Comparison of ENCODE assay signal across 21 cellular contexts in genomic region chr18:12023375-12023774, GRCh38. TPM values are rescaled to one million over a fixed set of nuclear protein-coding genes. Genes with fewer than 3 reads are reported as not detected.
DNase-seq lines count a peak whose midpoint lies in the region; ATAC-seq and TF ChIP-seq lines count a peak whose summit lies in the region.
"Had no signal": no experiment of that assay in that cellular context is flagged by ENCODE, and none has a peak within 500 bp of the region (broad histone marks: within the 10 kb centered on the region; RNA-seq: fewer than 3 reads in every experiment).

No MANE protein-coding gene starts in this region.

- POLR2A ChIA-PET in naive thymus-derived CD8-positive, alpha-beta T cell (lab: Charles Lee): no interaction called here

- H3K36me3 ChIP-seq in RWPE2 (ENCODE audit: low read depth) (no peaks in the 10 kb centered on the region), spleen (peaks cover 0 to 89% (median 3%) of the 10 kb centered on the region in 6 donors)

- no peaks in the 10 kb centered on the region for H3K9me3 ChIP-seq in RWPE2 (ENCODE audit: severe bottlenecking)
- H3K9me3 ChIP-seq in spleen: no peaks in the 10 kb centered on the region

- H3K4me1 ChIP-seq in RWPE2 (ENCODE audit: insufficient read depth, poor library complexity, severe bottlenecking): peaks cover 9% of the 10 kb centered on the region
- peaks cover 0 to 6% (median 2%) of the 10 kb centered on the region in 6 donors for H3K4me1 ChIP-seq in spleen

- ATAC-seq in RWPE2 (ENCODE audit: low read depth) (peak; percentile 52; the same call in 2 of the 3 replicates), left colon (peak; percentile 82), HG03159 (IDR thresholded peaks at IDR 0.05; ENCODE audit: unreplicated experiment) (no peak)
- ATAC-seq in naive thymus-derived CD8-positive, alpha-beta T cell: no peak

- H3K4me3 Mint-ChIP-seq in naive thymus-derived CD8-positive, alpha-beta T cell: no peak overlapping the region
- H3K4me3 Mint-ChIP-seq: CD4-positive, CD25-positive, alpha-beta regulatory T cell had no signal

- peaks cover 2 to 5% (median 4%) of the 10 kb centered on the region in 3 donors for H3K36me3 Mint-ChIP-seq in naive thymus-derived CD8-positive, alpha-beta T cell

- TF ChIP-seq POLR2A in spleen (IDR thresholded peaks at IDR 0.05): no peak

- H3K4me3 ChIP-seq in RWPE2 (ENCODE audit: severe bottlenecking) (no peak overlapping the region), epithelial cell of esophagus (ENCODE audit: low read length) (no peak overlapping the region), spleen (no peak overlapping the region)

- intact Hi-C loops in left colon (cut with DNase I, micrococcal nuclease) (no loop called here), spleen (cut with DNase I; ENCODE audit: low total_unique reads) (no loop called here)

- no peak for DNase-seq in RWPE2 (ENCODE audit: low spot score)
- peak; percentile 82 for DNase-seq in epithelial cell of esophagus (ENCODE audit: low read depth)
- no peak for DNase-seq in left colon
- peak; percentile 33 for DNase-seq in spleen
- DNase-seq in naive thymus-derived CD8-positive, alpha-beta T cell: no peak
- no peak for DNase-seq in Ammon's horn (ENCODE audit: low spot score)
- DNase-seq: CD4-positive, CD25-positive, alpha-beta regulatory T cell; EL; GF-D8; GOT3; HCEC 1CT; IMR-90; NCI-H1105; NCI-H146; NCI-H2029; NCI-H2227 treated with DMSO at 0.1 percent for 48 hours; NCI-H510A treated with DMSO at 0.1 percent for 48 hours; NCI-H748 treated with DMSO at 0.1 percent for 48 hours; NK-92 treated with Interleukin-12 subunit alpha and Interleukin-12 subunit beta, amount 100 ng/mL, for 24 hours had no signal

- peaks cover 0 to 6% (median 4%) of the 10 kb centered on the region in 4 donors for H3K4me1 Mint-ChIP-seq in naive thymus-derived CD8-positive, alpha-beta T cell

- no peaks in the 10 kb centered on the region for H3K27me3 ChIP-seq in RWPE2 (ENCODE audit: insufficient read depth, poor library complexity, severe bottlenecking)
- H3K27me3 ChIP-seq in spleen (replicated peaks in 1 of 7): no peaks in the 10 kb centered on the region

- WGBS in spleen, 5 donors: 63 to 100% (median 84%) methylated on average over 2 to 3 of the region's 3 CpGs

- H3K27me3 Mint-ChIP-seq in naive thymus-derived CD8-positive, alpha-beta T cell: no peaks in the 10 kb centered on the region
- H3K27me3 Mint-ChIP-seq: CD4-positive, CD25-positive, alpha-beta regulatory T cell had no signal

- H3K27ac Mint-ChIP-seq in naive thymus-derived CD8-positive, alpha-beta T cell: no peak overlapping the region

- TF ChIP-seq CTCF in RWPE2 (IDR thresholded peaks at IDR 0.05; ENCODE audit: poor library complexity, severe bottlenecking): no peak
- TF ChIP-seq CTCF in epithelial cell of esophagus (IDR thresholded peaks at IDR 0.05; ENCODE audit: insufficient read depth, low read depth, low read length, missing control alignments): no peak
- TF ChIP-seq CTCF in spleen (IDR thresholded peaks at IDR 0.05 in 8 of 11, conservative IDR thresholded peaks at IDR 0.05 in 3 of 11): no peak

- H3K27ac ChIP-seq in RWPE2 (ENCODE audit: poor library complexity, severe bottlenecking) (no peak overlapping the region), spleen (no peak overlapping the region)
- H3K27ac ChIP-seq: KMS-11 had no signal

- peaks cover 0 to 4% (median 0%) of the 10 kb centered on the region in 9 donors for H3K9me3 Mint-ChIP-seq in naive thymus-derived CD8-positive, alpha-beta T cell

RNA-seq across cellular contexts. Expression of gene IMPA2, which starts 42.1 kb away (rescaled TPM):
- 100 to 1,000 TPM; 114 to 135 TPM for total RNA-seq in left colon
- 10 to 100 TPM; 16.6 to 60.7 (median 44.4) TPM for total RNA-seq in spleen
- polyA plus RNA-seq in spleen: 10 to 100 TPM; 11.1 to 27.7 (median 16.4) TPM
- total RNA-seq in naive thymus-derived CD8-positive, alpha-beta T cell: 1 to 10 TPM; 7.8 to 9.5 TPM
- 1 to 10 TPM; 4.3 to 8.2 (median 4.5) TPM for polyA plus RNA-seq in naive thymus-derived CD8-positive, alpha-beta T cell

Comparison
In these comparisons a context has a peak if more than half of its experiments do, and no peak if none do; other contexts are left out.
1. ATAC-seq: peak in RWPE2 (single experiment) and left colon (single experiment); none in HG03159 (single experiment) and naive thymus-derived CD8-positive, alpha-beta T cell (0 of 2).
2. DNase-seq: peak in epithelial cell of esophagus (single experiment) and spleen (single experiment); none in RWPE2 (single experiment), left colon (0 of 2), naive thymus-derived CD8-positive, alpha-beta T cell (0 of 10) and Ammon's horn (single experiment).